Comparison of ENCODE assay signal across 1 cellular context in the genomic region with DNA sequence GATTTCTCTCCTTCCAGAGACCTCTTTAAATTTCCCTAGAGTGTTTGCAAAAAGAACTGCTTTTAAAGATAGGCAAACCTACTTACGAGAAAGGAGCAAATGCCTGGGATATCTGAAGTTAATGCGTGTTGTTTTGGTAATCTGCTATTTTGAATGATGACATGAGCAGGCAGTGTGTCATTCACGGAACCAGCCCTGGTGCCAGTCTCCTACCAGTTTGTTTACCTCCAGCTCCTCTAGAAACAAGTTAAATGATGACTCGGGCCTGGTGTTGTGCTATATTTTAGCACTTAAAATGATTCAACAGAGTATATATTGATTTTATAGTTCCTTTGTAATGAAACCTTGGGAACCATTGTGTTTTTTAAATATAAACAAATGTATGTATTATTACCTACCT.
TF ChIP-seq lines count a peak whose summit lies in the region.

No MANE protein-coding gene starts in this region.

TF ChIP-seq in GM23338, 12 proteins besides CTCF, POLR2A, EP300 and RAD21:
- TF ChIP-seq, protein P1, sequence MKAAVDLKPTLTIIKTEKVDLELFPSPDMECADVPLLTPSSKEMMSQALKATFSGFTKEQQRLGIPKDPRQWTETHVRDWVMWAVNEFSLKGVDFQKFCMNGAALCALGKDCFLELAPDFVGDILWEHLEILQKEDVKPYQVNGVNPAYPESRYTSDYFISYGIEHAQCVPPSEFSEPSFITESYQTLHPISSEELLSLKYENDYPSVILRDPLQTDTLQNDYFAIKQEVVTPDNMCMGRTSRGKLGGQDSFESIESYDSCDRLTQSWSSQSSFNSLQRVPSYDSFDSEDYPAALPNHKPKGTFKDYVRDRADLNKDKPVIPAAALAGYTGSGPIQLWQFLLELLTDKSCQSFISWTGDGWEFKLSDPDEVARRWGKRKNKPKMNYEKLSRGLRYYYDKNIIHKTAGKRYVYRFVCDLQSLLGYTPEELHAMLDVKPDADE (IDR thresholded peaks at IDR 0.05) = no peak
- TF ChIP-seq STAT1 (IDR thresholded peaks at IDR 0.05; ENCODE audit: unreplicated experiment) (no peak), JUNB (IDR thresholded peaks at IDR 0.05; ENCODE audit: unreplicated experiment) (no peak)
